ENCODE assay signal across 22 cellular contexts in genomic region chr21:43874085-43874785, GRCh38. TPM values are rescaled to one million over a fixed set of nuclear protein-coding genes. Genes with fewer than 3 reads are reported as not detected.
DNase-seq lines count a peak whose midpoint lies in the region; ATAC-seq, FAIRE-seq and TF ChIP-seq lines count a peak whose summit lies in the region.
"Had no signal": no experiment of that assay in that cellular context is flagged by ENCODE, and none has a peak within 500 bp of the region (broad histone marks: within the 10 kb centered on the region; RNA-seq: fewer than 3 reads in every experiment).

No MANE protein-coding gene starts in this region.

- POLR2A ChIA-PET in endothelial cell of umbilical vein (lab: Charles Lee) = interaction anchor here (0.6 kb wide), 1 partner anchor 19 kb away, joined by 4 read pairs; no protein-coding TSS in a partner anchor

- H3K36me3 ChIP-seq in Loucy (ENCODE audit: insufficient read depth, low read length) (peaks cover 7% of the 10 kb centered on the region; the same call in 1 of the 2 replicates), endothelial cell of umbilical vein (ENCODE audit: control insufficient read depth in 2 of 2, extremely low read depth in 1 of 2, insufficient read depth in 2 of 2, low read length in 2 of 2) (peaks cover 2 to 7% of the 10 kb centered on the region in 2 experiments)
- H3K36me3 ChIP-seq: breast epithelium had no signal

- H3K9ac ChIP-seq in Loucy (ENCODE audit: low read depth, low read length, poor library complexity, severe bottlenecking) (no peak overlapping the region), endothelial cell of umbilical vein (replicated peaks; ENCODE audit: extremely low read depth, insufficient read depth, low read length) (no peak overlapping the region)
- H3K9ac ChIP-seq: KMS-11 had no signal

- H3K9me3 ChIP-seq in Loucy (ENCODE audit: insufficient read depth, low read depth, low read length) (no peaks in the 10 kb centered on the region), endothelial cell of umbilical vein (replicated peaks; ENCODE audit: control insufficient read depth, insufficient read depth, low read length) (no peaks in the 10 kb centered on the region)
- H3K9me3 ChIP-seq: breast epithelium had no signal

- H3K79me2 ChIP-seq in Loucy (ENCODE audit: insufficient read depth, low read length) (peaks cover 82% of the 10 kb centered on the region), endothelial cell of umbilical vein (ENCODE audit: control insufficient read depth, insufficient read depth, low read length) (peaks cover 56% of the 10 kb centered on the region)

- dilution Hi-C loops in endothelial cell of umbilical vein (cut with MboI; ENCODE audit: extremely low pct_ligation_motif_present, low sequenced_read_pairs) = no loop called here

- intact Hi-C loops in endothelial cell of umbilical vein (cut with micrococcal nuclease) = no loop called here

- no peaks in the 10 kb centered on the region for H3F3A ChIP-seq in Loucy (ENCODE audit: low read depth)

- H3K4me3 ChIP-seq in Loucy (ENCODE audit: low read length, poor library complexity, severe bottlenecking) (no peak overlapping the region), endothelial cell of umbilical vein (replicated peaks in 1 of 3; ENCODE audit: insufficient read depth in 1 of 3, low read depth in 1 of 3, low read length in 3 of 3) (no peak overlapping the region)
- H3K4me3 ChIP-seq: breast epithelium, skin epidermis had no signal

- H3K4me1 ChIP-seq in Loucy (ENCODE audit: insufficient read depth, low read length, poor library complexity, severe bottlenecking) (peaks cover 19% of the 10 kb centered on the region), endothelial cell of umbilical vein (ENCODE audit: control insufficient read depth, extremely low read depth, insufficient read depth, low read length) (no peaks in the 10 kb centered on the region)
- H3K4me1 ChIP-seq: breast epithelium had no signal

- H4K20me1 ChIP-seq in Loucy (ENCODE audit: insufficient read depth, low read length, poor library complexity, severe bottlenecking) (peaks cover 16% of the 10 kb centered on the region), endothelial cell of umbilical vein (replicated peaks; ENCODE audit: control insufficient read depth, extremely low read depth, insufficient read depth, low read length) (no peaks in the 10 kb centered on the region)

- H3K27me3 ChIP-seq in Loucy (ENCODE audit: insufficient read depth, low read length, poor library complexity, severe bottlenecking) = no peaks in the 10 kb centered on the region
- no peaks in the 10 kb centered on the region for H3K27me3 ChIP-seq in endothelial cell of umbilical vein (ENCODE audit: control insufficient read depth in 2 of 2, insufficient read depth in 2 of 2, low read length in 2 of 2)
- H3K27me3 ChIP-seq: breast epithelium had no signal

- no peak for ATAC-seq in stimulated activated memory B cell treated with anti-CD40 and anti-IgM and Interleukin-4, amounts not matched to agents 10 μg/mL and 1 μg/mL and 100 μg/mL, for 72 hours
- no peak for ATAC-seq in HG02642 (IDR thresholded peaks at IDR 0.05; ENCODE audit: poor library complexity, unreplicated experiment)
- ATAC-seq: naive thymus-derived CD8-positive, alpha-beta T cell; SK-N-SH treated with all-trans-retinoic acid at 6 μM for 48 hours had no signal

- no peak overlapping the region for H2AFZ ChIP-seq in Loucy (ENCODE audit: low read length)
- H2AFZ ChIP-seq in endothelial cell of umbilical vein (ENCODE audit: low read depth, low read length) = no peak overlapping the region

- no peaks in the 10 kb centered on the region for H3K27me3 Mint-ChIP-seq in activated naive CD4-positive, alpha-beta T cell treated with anti-CD3 and anti-CD28 coated beads, Interleukin-2, amount 10 ng/mL, durations not matched to agents 7 days and 5 days
- no peaks in the 10 kb centered on the region for H3K27me3 Mint-ChIP-seq in stimulated activated memory B cell treated with anti-CD40 and anti-IgM and Interleukin-4, amounts not matched to agents 10 μg/mL and 1 μg/mL and 100 μg/mL, for 72 hours
- H3K27me3 Mint-ChIP-seq: dendritic cell treated with granulocyte-macrophage colony-stimulating factor and Interleukin-4, amounts not matched to agents 40 ng/mL and 50 ng/mL, for 4 days; naive thymus-derived CD8-positive, alpha-beta T cell had no signal

- no TSS peak for BruUV-seq in endothelial cell of umbilical vein (replicated peaks; lab: Mats Ljungman, UMichigan)

- no peak for DNase-seq in activated naive CD4-positive, alpha-beta T cell treated with anti-CD3 and anti-CD28 coated beads, Interleukin-2, amount 10 ng/mL, durations not matched to agents 7 days and 5 days
- no peak for DNase-seq in activated naive CD4-positive, alpha-beta T cell (lab: John Stamatoyannopoulos, UW)
- DNase-seq in endothelial cell of umbilical vein (ENCODE audit: low read depth, low spot score) (peak; percentile 31), NCI-H2029 (lab: John Stamatoyannopoulos, UW) (no peak), DMS114 treated with DMSO at 0.1 percent for 48 hours (lab: John Stamatoyannopoulos, UW; ENCODE audit: unreplicated experiment) (no peak)
- DNase-seq: activated CD4-positive, CD25-positive, alpha-beta regulatory T cell treated with anti-CD3 and anti-CD28 coated beads, Interleukin-2, amount 50 U/mL, for 72 hours; activated CD8-positive, alpha-beta memory T cell treated with anti-CD3 and anti-CD28 coated beads, Interleukin-2, amount 50 U/mL, for 48 hours; DMS79; foreskin melanocyte; naive thymus-derived CD8-positive, alpha-beta T cell; NCI-H1092 treated with DMSO at 0.1 percent for 48 hours; NCI-H524; stimulated activated CD4-positive, alpha-beta T cell treated with anti-CD3 and anti-CD28 coated beads, Interleukin-4, amount 100 ng/mL, for 1 hour; substantia nigra had no signal

- TF ChIP-seq CTCF in Loucy (conservative IDR thresholded peaks at IDR 0.05; ENCODE audit: low read length) (no peak), endothelial cell of umbilical vein (IDR thresholded peaks at IDR 0.05; ENCODE audit: extremely low read depth in 1 of 2, insufficient read depth in 1 of 2, low read depth in 1 of 2, low read length in 2 of 2) (no peak)

- H3K27ac Mint-ChIP-seq in activated naive CD4-positive, alpha-beta T cell treated with anti-CD3 and anti-CD28 coated beads, Interleukin-2, amount 10 ng/mL, durations not matched to agents 7 days and 5 days = peak overlapping the region; percentile 19
- H3K27ac Mint-ChIP-seq in stimulated activated memory B cell treated with anti-CD40 and anti-IgM and Interleukin-4, amounts not matched to agents 10 μg/mL and 1 μg/mL and 100 μg/mL, for 72 hours = peak overlapping the region; percentile 54

- H3K9me1 ChIP-seq in endothelial cell of umbilical vein (replicated peaks; ENCODE audit: control insufficient read depth, extremely low read depth, insufficient read depth, low read length) = no peaks in the 10 kb centered on the region

- CTCF ChIA-PET in activated naive CD4-positive, alpha-beta T cell treated with anti-CD3 and anti-CD28 coated beads, Interleukin-2, amount 10 ng/mL, durations not matched to agents 7 days and 5 days (lab: Charles Lee) = no interaction called here
- CTCF ChIA-PET in endothelial cell of umbilical vein (lab: Charles Lee) = interaction anchor here (1.0 to 1.4 kb wide), 3 partner anchors 12 to 101 kb away, joined by 3 to 4 read pairs (median 3); no protein-coding TSS in a partner anchor

- peaks cover 45% of the 10 kb centered on the region for H3K36me3 Mint-ChIP-seq in activated naive CD4-positive, alpha-beta T cell treated with anti-CD3 and anti-CD28 coated beads, Interleukin-2, amount 10 ng/mL, durations not matched to agents 7 days and 5 days
- peaks cover 67% of the 10 kb centered on the region for H3K36me3 Mint-ChIP-seq in stimulated activated memory B cell treated with anti-CD40 and anti-IgM and Interleukin-4, amounts not matched to agents 10 μg/mL and 1 μg/mL and 100 μg/mL, for 72 hours

- no peaks in the 10 kb centered on the region for H3K9me2 ChIP-seq in Loucy (replicated peaks; ENCODE audit: low read depth, low read length)

- FAIRE-seq in endothelial cell of umbilical vein (lab: Jason Lieb, UNC) = no peak

- H3K27ac ChIP-seq in endothelial cell of umbilical vein (ENCODE audit: insufficient read depth, low read depth, low read length) = no peak overlapping the region
- H3K27ac ChIP-seq: breast epithelium, KMS-11, skin epidermis had no signal

- no peak overlapping the region for H3K4me3 Mint-ChIP-seq in activated naive CD4-positive, alpha-beta T cell treated with anti-CD3 and anti-CD28 coated beads, Interleukin-2, amount 10 ng/mL, durations not matched to agents 7 days and 5 days
- no peak overlapping the region for H3K4me3 Mint-ChIP-seq in stimulated activated memory B cell treated with anti-CD40 and anti-IgM and Interleukin-4, amounts not matched to agents 10 μg/mL and 1 μg/mL and 100 μg/mL, for 72 hours
- H3K4me3 Mint-ChIP-seq: dendritic cell treated with granulocyte-macrophage colony-stimulating factor and Interleukin-4, amounts not matched to agents 40 ng/mL and 50 ng/mL, for 4 days; naive thymus-derived CD8-positive, alpha-beta T cell had no signal

- no peak for TF ChIP-seq POLR2A in endothelial cell of umbilical vein (IDR thresholded peaks at IDR 0.05; ENCODE audit: low read depth, low read length)

- peaks cover 35% of the 10 kb centered on the region for H3K4me1 Mint-ChIP-seq in activated naive CD4-positive, alpha-beta T cell treated with anti-CD3 and anti-CD28 coated beads, Interleukin-2, amount 10 ng/mL, durations not matched to agents 7 days and 5 days
- H3K4me1 Mint-ChIP-seq in stimulated activated memory B cell treated with anti-CD40 and anti-IgM and Interleukin-4, amounts not matched to agents 10 μg/mL and 1 μg/mL and 100 μg/mL, for 72 hours = peaks cover 42% of the 10 kb centered on the region

- H3K9me3 Mint-ChIP-seq in activated naive CD4-positive, alpha-beta T cell treated with anti-CD3 and anti-CD28 coated beads, Interleukin-2, amount 10 ng/mL, durations not matched to agents 7 days and 5 days = no peaks in the 10 kb centered on the region
- H3K9me3 Mint-ChIP-seq in stimulated activated memory B cell treated with anti-CD40 and anti-IgM and Interleukin-4, amounts not matched to agents 10 μg/mL and 1 μg/mL and 100 μg/mL, for 72 hours = peaks cover 3% of the 10 kb centered on the region
- H3K9me3 Mint-ChIP-seq: dendritic cell treated with granulocyte-macrophage colony-stimulating factor and Interleukin-4, amounts not matched to agents 40 ng/mL and 50 ng/mL, for 4 days had no signal

- peak overlapping the region; percentile 41 for H3K4me2 ChIP-seq in Loucy (ENCODE audit: low read depth, low read length, poor library complexity, severe bottlenecking)
- H3K4me2 ChIP-seq in endothelial cell of umbilical vein (ENCODE audit: insufficient read depth, low read length) = no peak overlapping the region
- H3K4me2 ChIP-seq: KMS-11 had no signal

RNA-seq across cellular contexts. Expression of gene AGPAT3, which starts 9.2 kb away (rescaled TPM):
- 71.8 and 76.7 TPM in 2 replicates for total RNA-seq in endothelial cell of umbilical vein
- 36.8 and 39.9 TPM in 2 replicates for polyA plus RNA-seq in endothelial cell of umbilical vein
- polyA plus RNA-seq in endothelial cell of umbilical vein (2011; cell fraction: cytosol; rRNA removed) = 36.0 and 40.6 TPM in 2 replicates
- 49.1 TPM in 2 replicates for polyA plus RNA-seq in endothelial cell of umbilical vein (2011; cell fraction: nucleus; rRNA removed)
- polyA plus RNA-seq in endothelial cell of umbilical vein (2012) = 40.4 and 48.5 TPM in 2 replicates
- 83.5 and 100 TPM in 2 replicates for polyA minus RNA-seq in endothelial cell of umbilical vein
- 18.7 TPM for polyA minus RNA-seq in endothelial cell of umbilical vein (2011; cell fraction: cytosol; rRNA and poly(A)+ RNA removed)
- 36.3 and 37.6 TPM in 2 replicates for polyA minus RNA-seq in endothelial cell of umbilical vein (2011; cell fraction: nucleus; rRNA and poly(A)+ RNA removed)
